8 cellular contexts compared by ENCODE assay signal in the genomic region with DNA sequence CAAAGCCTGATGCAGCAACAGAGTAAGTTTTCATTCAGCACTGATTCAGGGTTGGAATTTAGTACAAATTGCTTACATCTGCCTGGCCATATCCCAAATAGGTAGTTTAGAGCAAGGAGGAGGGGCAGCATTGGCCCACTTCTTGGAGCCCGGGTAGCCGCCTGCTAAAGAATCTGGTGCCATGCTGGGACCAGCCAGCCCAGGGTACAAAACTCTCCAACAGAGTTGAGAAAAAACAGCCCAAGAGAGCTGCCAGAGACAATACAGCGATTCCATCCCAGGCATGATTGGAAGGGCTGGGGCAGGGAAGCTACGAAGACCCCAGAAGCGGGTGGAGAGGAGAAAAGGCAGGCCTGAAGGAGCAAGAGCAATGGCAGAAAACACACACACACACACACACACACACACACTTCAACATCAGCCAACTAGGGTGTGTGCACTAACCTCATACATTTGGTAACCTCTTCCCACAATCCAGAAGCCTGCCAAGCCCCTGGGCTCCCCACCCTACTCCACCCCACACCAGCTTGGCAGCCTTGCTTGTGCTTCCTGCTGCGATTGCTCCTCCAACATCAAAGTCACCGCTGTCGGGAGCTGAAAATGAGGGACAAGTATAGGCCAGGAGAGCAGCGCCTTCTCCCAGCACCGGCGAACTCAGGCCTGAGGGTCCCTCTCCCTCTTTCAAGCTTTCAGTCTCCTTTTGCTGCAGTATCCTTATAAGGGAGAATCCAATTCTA. TPM values are rescaled to one million over a fixed set of nuclear protein-coding genes. Genes with fewer than 3 reads are reported as not detected.
DNase-seq lines count a peak whose midpoint lies in the region; ATAC-seq and TF ChIP-seq lines count a peak whose summit lies in the region.

No MANE protein-coding gene starts in this region.

- no peaks in the 10 kb centered on the region for H3K27me3 Mint-ChIP-seq in activated T-cell treated with anti-CD3 and anti-CD28 coated beads, Interleukin-2, amount 50 U/mL, for 72 hours (ENCODE audit: low read depth)

- no peaks in the 10 kb centered on the region for H3K9me3 Mint-ChIP-seq in activated T-cell treated with anti-CD3 and anti-CD28 coated beads, Interleukin-2, amount 50 U/mL, for 72 hours

- peaks cover 16% of the 10 kb centered on the region for H3K27me3 ChIP-seq in DOHH2 (ENCODE audit: control insufficient read depth, low read length)
- no peaks in the 10 kb centered on the region for H3K27me3 ChIP-seq in gastroesophageal sphincter

- peaks cover 30% of the 10 kb centered on the region for H3K79me2 ChIP-seq in DOHH2 (ENCODE audit: control insufficient read depth, low read length)

- H3K9me3 ChIP-seq in DOHH2 (ENCODE audit: control insufficient read depth, insufficient read depth, low read length) (no peaks in the 10 kb centered on the region), gastroesophageal sphincter (no peaks in the 10 kb centered on the region)

- TF ChIP-seq CTCF in DOHH2 (IDR thresholded peaks at IDR 0.05; ENCODE audit: low read depth, low read length, poor library complexity, severe bottlenecking) = no peak
- no peak for TF ChIP-seq CTCF in gastroesophageal sphincter (IDR thresholded peaks at IDR 0.05)

- TF ChIP-seq POLR2A in gastroesophageal sphincter (IDR thresholded peaks at IDR 0.05) = peak in 1 of 2 donors; percentile 0

- peaks cover 63% of the 10 kb centered on the region for H3K4me1 Mint-ChIP-seq in activated T-cell treated with anti-CD3 and anti-CD28 coated beads, Interleukin-2, amount 50 U/mL, for 72 hours (ENCODE audit: low read depth)

- DNase-seq in LoVo (ENCODE audit: low spot score) = peak; percentile 90
- peak in 1 of 2 donors; percentile 25 for DNase-seq in activated T-cell treated with anti-CD3 and anti-CD28 coated beads, Interleukin-2, amount 50 U/mL, for 72 hours
- DNase-seq in occipital lobe (lab: John Stamatoyannopoulos, UW) = peak; percentile 49

- H3K9me2 ChIP-seq in DOHH2 (replicated peaks; ENCODE audit: control insufficient read depth, low read length) = no peaks in the 10 kb centered on the region

- ATAC-seq in activated T-cell treated with anti-CD3 and anti-CD28 coated beads, Interleukin-2, amount 50 U/mL, for 72 hours (replicated peaks in 1 of 2) = no peak
- ATAC-seq in gastroesophageal sphincter (peak; percentile 72), GM18858 (IDR thresholded peaks at IDR 0.05; ENCODE audit: unreplicated experiment) (no peak), HG03108 (IDR thresholded peaks at IDR 0.05; ENCODE audit: unreplicated experiment) (no peak), HG03520 (IDR thresholded peaks at IDR 0.05; ENCODE audit: unreplicated experiment) (no peak)

- H3K36me3 ChIP-seq in DOHH2 (ENCODE audit: control insufficient read depth, low read length) (peaks cover 10% of the 10 kb centered on the region; the same call in 1 of the 2 replicates), gastroesophageal sphincter (no peaks in the 10 kb centered on the region)

- H3K27ac ChIP-seq in DOHH2 (ENCODE audit: low read depth, low read length) (peak overlapping the region; percentile 91; the same call in 1 of the 2 replicates), gastroesophageal sphincter (peak overlapping the region; percentile 48 to 94 (median 88))

- peaks cover 5% of the 10 kb centered on the region; the same call in 1 of the 2 replicates for H4K20me1 ChIP-seq in DOHH2 (ENCODE audit: control insufficient read depth, insufficient read depth, low read depth, low read length)

- H3K36me3 Mint-ChIP-seq in activated T-cell treated with anti-CD3 and anti-CD28 coated beads, Interleukin-2, amount 50 U/mL, for 72 hours (ENCODE audit: insufficient read depth in 2 of 2) = peaks cover 0 to 2% of the 10 kb centered on the region in 2 donors

- peak overlapping the region; percentile 94 for H3K4me3 ChIP-seq in DOHH2 (ENCODE audit: low read length)
- peak overlapping the region; percentile 50 to 87 for H3K4me3 ChIP-seq in gastroesophageal sphincter

- no peak for TF ChIP-seq EP300 in gastroesophageal sphincter (IDR thresholded peaks at IDR 0.05)

- H3K4me3 Mint-ChIP-seq in activated T-cell treated with anti-CD3 and anti-CD28 coated beads, Interleukin-2, amount 50 U/mL, for 72 hours = peak overlapping the region; percentile 90 to 91

- 3 to 8% methylated on average over 7 to 9 of the region's 11 CpGs for WGBS in gastroesophageal sphincter (ENCODE audit: low coverage in 1 of 2), 2 donors

- peak overlapping the region; percentile 74 for H3K27ac Mint-ChIP-seq in activated T-cell treated with anti-CD3 and anti-CD28 coated beads, Interleukin-2, amount 50 U/mL, for 72 hours

- H3F3A ChIP-seq in DOHH2 (ENCODE audit: control insufficient read depth, insufficient read depth) = peaks cover 16% of the 10 kb centered on the region

- H3K4me1 ChIP-seq in DOHH2 (ENCODE audit: control insufficient read depth, low read length) (peaks cover 71% of the 10 kb centered on the region), gastroesophageal sphincter (peaks cover 0 to 51% (median 14%) of the 10 kb centered on the region in 3 donors)

- H3K4me2 ChIP-seq in DOHH2 (ENCODE audit: low read length) = peak overlapping the region; percentile 100

RNA-seq across cellular contexts. Expression of a gene that starts 1.3 kb away (rescaled TPM):
- 10 to 100 TPM; 43.1 to 54.5 TPM for total RNA-seq in activated T-cell treated with anti-CD3 and anti-CD28 coated beads, Interleukin-2, amount 50 U/mL, for 72 hours
- 10 to 100 TPM in 3 of 4 donors, 1 to 10 TPM in 1; 7.9 to 18.2 (median 16.1) TPM for total RNA-seq in gastroesophageal sphincter
- 31.0 TPM for total RNA-seq in occipital lobe

RNA-seq across cellular contexts. Expression of a gene that starts 22.9 kb away (rescaled TPM):
- total RNA-seq in activated T-cell treated with anti-CD3 and anti-CD28 coated beads, Interleukin-2, amount 50 U/mL, for 72 hours = 100 to 1,000 TPM; 147 to 153 TPM
- total RNA-seq in gastroesophageal sphincter (10 to 100 TPM; 24.3 to 74.1 (median 37.9) TPM), occipital lobe (60.4 TPM)
